19 cellular contexts compared by ENCODE assay signal in the genomic region with DNA sequence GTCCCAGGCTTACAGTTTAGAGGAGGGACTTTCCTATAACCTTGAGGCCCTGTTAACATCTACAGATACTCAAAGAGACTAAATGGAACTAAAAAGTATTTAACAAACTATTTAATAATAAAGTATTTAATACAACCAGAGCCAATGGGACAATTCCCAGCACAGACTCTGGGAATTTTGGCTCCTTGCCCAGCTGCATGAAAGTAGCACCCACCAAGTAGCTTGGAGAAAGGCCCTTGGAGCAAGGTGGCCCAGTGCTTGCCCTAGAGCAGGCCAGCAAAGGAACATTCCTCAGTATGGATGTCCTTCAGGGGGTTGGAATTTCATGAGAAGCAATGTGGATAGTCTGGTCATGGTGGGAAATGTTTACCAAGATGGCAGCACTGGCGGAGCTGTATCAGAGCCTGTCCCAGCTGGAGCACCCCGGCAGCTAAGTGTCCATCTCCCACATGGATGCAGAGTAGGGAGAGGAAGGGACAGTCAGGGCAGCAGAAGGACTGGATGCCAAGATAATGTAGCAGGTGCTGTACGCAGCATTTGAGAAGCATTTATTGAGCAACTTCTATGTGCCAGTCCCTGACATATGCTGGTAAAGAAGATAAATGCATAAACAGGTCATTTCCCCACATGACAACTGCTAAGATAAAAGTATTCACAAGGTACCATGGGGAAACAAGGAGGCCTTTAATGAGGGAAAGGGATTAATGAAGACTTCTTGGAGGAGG. TPM values are rescaled to one million over a fixed set of nuclear protein-coding genes. Genes with fewer than 3 reads are reported as not detected.
DNase-seq lines count a peak whose midpoint lies in the region; ATAC-seq and TF ChIP-seq lines count a peak whose summit lies in the region.
"Had no signal": no experiment of that assay in that cellular context is flagged by ENCODE, and none has a peak within 500 bp of the region (broad histone marks: within the 10 kb centered on the region; RNA-seq: fewer than 3 reads in every experiment).

No MANE protein-coding gene starts in this region.

- H3K36me3 ChIP-seq in spleen (no peaks in the 10 kb centered on the region), breast epithelium (no peaks in the 10 kb centered on the region), PC-9 (ENCODE audit: low read depth) (no peaks in the 10 kb centered on the region)

- H3K27ac ChIP-seq in spleen (peak overlapping the region in 5 of 8 donors; percentile 9 to 77 (median 59)), breast epithelium (no peak overlapping the region), PC-9 (no peak overlapping the region)

- H3K9me3 Mint-ChIP-seq in WTC11 (peaks cover 12% of the 10 kb centered on the region), glutamatergic neuron (ENCODE audit: unreplicated experiment) (peaks cover 15% of the 10 kb centered on the region)

- 67 to 90% (median 83%) methylated on average over 3 of the region's 3 CpGs for WGBS in spleen, 5 donors

- POLR2A ChIA-PET in WTC11 (lab: Charles Lee) (interaction anchor here (0.7 kb wide), 1 partner anchor 9 kb away, joined by 3 read pairs; no protein-coding TSS in a partner anchor), PC-9 (lab: Charles Lee; ENCODE audit: unreplicated experiment) (no interaction called here)

- H3K4me3 Mint-ChIP-seq in WTC11 (peak overlapping the region; percentile 16; the same call in 1 of the 2 replicates), glutamatergic neuron (ENCODE audit: unreplicated experiment) (peak overlapping the region; percentile 67)

- peaks cover 0 to 5% (median 0%) of the 10 kb centered on the region in 8 donors for H3K9me3 ChIP-seq in spleen
- H3K9me3 ChIP-seq in breast epithelium = no peaks in the 10 kb centered on the region
- no peaks in the 10 kb centered on the region; the same call in 1 of the 2 replicates for H3K9me3 ChIP-seq in PC-9 (ENCODE audit: insufficient read depth, low read depth)

- TF ChIP-seq CTCF in WTC11 (IDR thresholded peaks at IDR 0.05) (no peak), glutamatergic neuron (IDR thresholded peaks at IDR 0.05; ENCODE audit: partially characterized antibody, unreplicated experiment) (no peak), spleen (IDR thresholded peaks at IDR 0.05 in 8 of 11, conservative IDR thresholded peaks at IDR 0.05 in 3 of 11) (no peak), breast epithelium (IDR thresholded peaks at IDR 0.05) (no peak), PC-9 (conservative IDR thresholded peaks at IDR 0.05) (no peak)

- H3K9me2 ChIP-seq in PC-9 (ENCODE audit: insufficient read depth) = no peaks in the 10 kb centered on the region

- H3K27me3 ChIP-seq in spleen (replicated peaks in 1 of 7) (peaks cover 0 to 4% (median 0%) of the 10 kb centered on the region in 7 donors), breast epithelium (no peaks in the 10 kb centered on the region), PC-9 (ENCODE audit: insufficient read depth, low read depth) (no peaks in the 10 kb centered on the region)

- no peak overlapping the region for H3K4me2 ChIP-seq in PC-9

- H3K36me3 Mint-ChIP-seq in WTC11 (peaks cover 6% of the 10 kb centered on the region), glutamatergic neuron (ENCODE audit: unreplicated experiment) (peaks cover 7% of the 10 kb centered on the region)

- ATAC-seq in WTC11 (no peak), SK-N-SH treated with all-trans-retinoic acid at 6 μM for 48 hours (no peak)

- DNase-seq in activated effector memory CD4-positive, alpha-beta T cell treated with anti-CD3 and anti-CD28 coated beads, Interleukin-2, amount 50 U/mL, for 16 hours = peak; percentile 53
- DNase-seq in activated effector memory CD4-positive, alpha-beta T cell treated with Interleukin-2 at 50 U/mL for 16 hours = no peak
- DNase-seq in WTC11 (ENCODE audit: low spot score) = no peak
- DNase-seq in glutamatergic neuron = no peak
- DNase-seq in spleen = peak; percentile 42
- DNase-seq in breast epithelium (ENCODE audit: low spot score in 2 of 2) = no peak
- DNase-seq in PC-9 = no peak
- DNase-seq: amygdala, COR-L47, Karpas-422, kidney glomerular epithelial cell, NCI-H1417, NCI-H2171, NCI-H774 had no signal

- intact Hi-C loops in spleen (cut with DNase I; ENCODE audit: low total_unique reads) = no loop called here
- intact Hi-C loops in breast epithelium (cut with DNase I; ENCODE audit: low total_unique reads) = no loop called here
- intact Hi-C loops in PC-9 (cut with micrococcal nuclease; ENCODE audit: unreplicated experiment) = loop anchor here (10.0 kb wide), 1 partner anchor 423 kb away; no protein-coding TSS in a partner anchor

- no peak for TF ChIP-seq POLR2A in spleen (IDR thresholded peaks at IDR 0.05)
- no peak for TF ChIP-seq POLR2A in breast epithelium (IDR thresholded peaks at IDR 0.05)

- CTCF ChIA-PET in WTC11 (lab: Charles Lee) = interaction anchor here (1.4 to 3.9 kb wide), 5 partner anchors 11 to 105 kb away, joined by 4 to 43 read pairs (median 6); no protein-coding TSS in a partner anchor
- CTCF ChIA-PET in PC-9 (lab: Charles Lee) = no interaction called here

- H4K20me1 ChIP-seq in PC-9 (ENCODE audit: insufficient read depth) = no peaks in the 10 kb centered on the region

- peak overlapping the region in 1 of 8 donors; percentile 30 for H3K4me3 ChIP-seq in spleen
- peak overlapping the region in 1 of 3 donors; percentile 63 for H3K4me3 ChIP-seq in breast epithelium
- H3K4me3 ChIP-seq in PC-9 = no peak overlapping the region

- peaks cover 5% of the 10 kb centered on the region; the same call in 1 of the 2 replicates for H3F3A ChIP-seq in PC-9 (ENCODE audit: insufficient read depth, low read depth)

- H3K4me1 Mint-ChIP-seq in WTC11 (0 out of 2 replicates have a peak, but pooled peaks cover 4% of the 10 kb centered on the region), glutamatergic neuron (ENCODE audit: low read depth, unreplicated experiment) (no peaks in the 10 kb centered on the region)

- no peak overlapping the region for H2AFZ ChIP-seq in PC-9

- no peaks in the 10 kb centered on the region for H3K79me2 ChIP-seq in PC-9 (ENCODE audit: low read depth)

- H3K27ac Mint-ChIP-seq in WTC11 (no peak overlapping the region), glutamatergic neuron (ENCODE audit: unreplicated experiment) (no peak overlapping the region)

- H3K4me1 ChIP-seq in spleen = peaks cover 10 to 44% (median 26%) of the 10 kb centered on the region in 6 donors
- H3K4me1 ChIP-seq in breast epithelium = peaks cover 0 to 5% of the 10 kb centered on the region in 2 donors
- H3K4me1 ChIP-seq in PC-9 (replicated peaks; ENCODE audit: insufficient read depth) = peaks cover 6% of the 10 kb centered on the region; the same call in 1 of the 2 replicates

- BruUV-seq in PC-9 (replicated peaks; lab: Mats Ljungman, UMichigan) = no TSS peak

- H3K27me3 Mint-ChIP-seq in WTC11 (ENCODE audit: low read depth) (peaks cover 78% of the 10 kb centered on the region), glutamatergic neuron (ENCODE audit: unreplicated experiment) (peaks cover 17% of the 10 kb centered on the region)

TF ChIP-seq in WTC11, 78 proteins besides CTCF, POLR2A, EP300 and RAD21 (continues in another document):
- TF ChIP-seq, protein P1, sequence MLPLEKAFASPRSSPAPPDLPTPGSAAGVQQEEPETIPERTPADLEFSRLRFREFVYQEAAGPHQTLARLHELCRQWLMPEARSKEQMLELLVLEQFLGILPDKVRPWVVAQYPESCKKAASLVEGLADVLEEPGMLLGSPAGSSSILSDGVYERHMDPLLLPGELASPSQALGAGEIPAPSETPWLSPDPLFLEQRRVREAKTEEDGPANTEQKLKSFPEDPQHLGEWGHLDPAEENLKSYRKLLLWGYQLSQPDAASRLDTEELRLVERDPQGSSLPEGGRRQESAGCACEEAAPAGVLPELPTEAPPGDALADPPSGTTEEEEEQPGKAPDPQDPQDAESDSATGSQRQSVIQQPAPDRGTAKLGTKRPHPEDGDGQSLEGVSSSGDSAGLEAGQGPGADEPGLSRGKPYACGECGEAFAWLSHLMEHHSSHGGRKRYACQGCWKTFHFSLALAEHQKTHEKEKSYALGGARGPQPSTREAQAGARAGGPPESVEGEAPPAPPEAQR (CRISPR knock-in tag; IDR thresholded peaks at IDR 0.05) = no peak
- no peak for TF ChIP-seq EMX1 (CRISPR knock-in tag; IDR thresholded peaks at IDR 0.05)

TF ChIP-seq in SK-N-SH treated with all-trans-retinoic acid at 6 μM for 48 hours, 23 proteins besides CTCF, POLR2A, EP300 and RAD21:
- TF ChIP-seq ZNF8 (CRISPR knock-in tag; IDR thresholded peaks at IDR 0.05) (no peak), ISL1 (CRISPR knock-in tag; IDR thresholded peaks at IDR 0.05) (no peak)

RNA-seq across cellular contexts. Expression of gene SMARCD2, which starts 5.2 kb away (rescaled TPM):
- total RNA-seq in WTC11 (2021) = 80.1 to 106 TPM (median 86.7 TPM) in 3 replicates
- 84.5 TPM for total RNA-seq in glutamatergic neuron (ENCODE audit: unreplicated experiment)
- total RNA-seq in spleen = 100 to 1,000 TPM in 3 of 7 donors, 10 to 100 TPM in 4; 76.5 to 154 (median 95.7) TPM
- 10 to 100 TPM; 47.3 to 84.8 (median 57.9) TPM for polyA plus RNA-seq in spleen
- total RNA-seq in breast epithelium = 100 to 1,000 TPM; 142 to 210 (median 192) TPM
- total RNA-seq in PC-9 (2021) = 73.6 and 98.7 TPM in 2 replicates

RNA-seq across cellular contexts. Expression of gene FTSJ3, which starts 20.2 kb away (rescaled TPM):
- total RNA-seq in WTC11 (2021) (47.7 to 62.1 TPM (median 52.0 TPM) in 3 replicates), glutamatergic neuron (ENCODE audit: unreplicated experiment) (42.0 TPM), spleen (10 to 100 TPM; 26.1 to 45.7 (median 37.7) TPM), breast epithelium (10 to 100 TPM; 55.4 to 78.7 (median 59.1) TPM), PC-9 (2021) (36.9 and 44.0 TPM in 2 replicates)
- polyA plus RNA-seq in spleen = 10 to 100 TPM; 13.5 to 22.9 (median 16.3) TPM

RNA-seq across cellular contexts. Expression of gene PSMC5, which starts 20.5 kb away (rescaled TPM):
- total RNA-seq in WTC11 (2021) = 135 to 152 TPM (median 149 TPM) in 3 replicates
- total RNA-seq in glutamatergic neuron (ENCODE audit: unreplicated experiment) = 133 TPM
- 100 to 1,000 TPM in 2 of 7 donors, 10 to 100 TPM in 5; 74.5 to 102 (median 97.2) TPM for total RNA-seq in spleen
- polyA plus RNA-seq in spleen = 100 to 1,000 TPM; 135 to 175 (median 147) TPM
- 100 to 1,000 TPM in 2 of 3 donors, 10 to 100 TPM in 1; 98.3 to 110 (median 104) TPM for total RNA-seq in breast epithelium
- total RNA-seq in PC-9 (2021) = 128 and 150 TPM in 2 replicates

RNA-seq across cellular contexts. Expression of gene CSH2, which starts 25.8 kb away (rescaled TPM):
- total RNA-seq in WTC11 (2021) (not detected in 3 replicates), glutamatergic neuron (ENCODE audit: unreplicated experiment) (0.56 TPM), spleen (not detected), breast epithelium (not detected), PC-9 (2021) (not detected in 2 replicates)
- not detected for polyA plus RNA-seq in spleen
- total RNA-seq: fibroblast of villous mesenchyme, omental fat pad, SK-MEL-5, temporal lobe had no signal

RNA-seq across cellular contexts. Expression of gene GH2, which starts 34.1 kb away (rescaled TPM):
- 0.35 to 1.3 TPM (median 0.60 TPM) in 3 replicates for total RNA-seq in WTC11 (2021)
- total RNA-seq in glutamatergic neuron (ENCODE audit: unreplicated experiment) = not detected
- total RNA-seq in spleen = not detected
- polyA plus RNA-seq in spleen = not detected
- not detected for total RNA-seq in breast epithelium
- total RNA-seq in PC-9 (2021) = not detected in 2 replicates
- total RNA-seq: fibroblast of villous mesenchyme, omental fat pad, SK-MEL-5, temporal lobe had no signal

Comparison
In these comparisons a context has a peak if more than half of its experiments do, and no peak if none do; other contexts are left out.
1. DNase-seq: peak in activated effector memory CD4-positive, alpha-beta T cell treated with anti-CD3 and anti-CD28 coated beads, Interleukin-2, amount 50 U/mL, for 16 hours (single experiment) and spleen (single experiment); none in activated effector memory CD4-positive, alpha-beta T cell treated with Interleukin-2 at 50 U/mL for 16 hours (single experiment), WTC11 (single experiment), glutamatergic neuron (single experiment), breast epithelium (0 of 2) and PC-9 (0 of 2).
2. H3K27ac ChIP-seq: peak in spleen (5 of 8); none in breast epithelium (0 of 2) and PC-9 (single experiment).